Comparison of ENCODE assay signal across 40 cellular contexts in the genomic region with DNA sequence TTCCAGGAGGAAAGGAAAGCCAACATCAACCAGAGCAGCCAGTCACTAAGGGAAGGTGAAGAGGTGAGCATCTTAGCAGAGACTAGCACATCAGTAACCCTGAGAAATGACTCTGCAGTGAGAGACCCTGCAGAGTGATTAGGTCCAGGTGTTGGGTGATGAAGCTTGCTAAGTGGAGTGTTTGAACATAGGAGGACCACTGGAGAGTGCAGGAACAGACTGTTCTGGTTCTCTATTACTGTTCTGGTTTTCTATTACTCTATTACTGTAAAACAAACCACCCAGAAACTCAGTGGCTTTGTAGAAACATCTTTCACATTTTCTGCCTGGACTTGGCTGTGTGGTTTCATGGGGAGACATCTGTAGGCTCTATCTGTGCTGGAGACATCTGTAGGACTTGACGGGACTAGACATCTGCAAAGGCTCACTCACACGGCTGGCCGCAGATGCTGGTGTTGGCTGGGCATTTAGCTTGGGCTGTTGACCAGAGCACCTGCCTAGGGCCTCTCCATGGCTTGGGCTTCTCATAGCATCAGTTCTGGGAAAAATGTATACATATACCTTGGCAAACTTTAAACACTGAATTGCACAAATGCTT. TPM values are rescaled to one million over a fixed set of nuclear protein-coding genes. Genes with fewer than 3 reads are reported as not detected.
"Had no signal": no experiment of that assay in that cellular context is flagged by ENCODE, and none has a peak within 500 bp of the region (broad histone marks: within the 10 kb centered on the region; RNA-seq: fewer than 3 reads in every experiment).

No MANE protein-coding gene starts in this region.

- H3K36me3 ChIP-seq: brain microvascular endothelial cell, esophagus muscularis mucosa, gastroesophageal sphincter, WERI-Rb-1 had no signal

- H3K4me1 Mint-ChIP-seq: activated B cell treated with CpG ODN at 0.5 μM for 24 hours, T-helper 17 cell had no signal

- H3K4me3 ChIP-seq: esophagus muscularis mucosa, gastroesophageal sphincter had no signal

- H3K27ac Mint-ChIP-seq: activated B cell treated with CpG ODN at 0.5 μM for 24 hours; activated CD8-positive, alpha-beta T cell treated with anti-CD3 and anti-CD28 coated beads for 36 hours; activated naive CD8-positive, alpha-beta T cell; activated T-cell treated with anti-CD3 and anti-CD28 coated beads, Interleukin-2, amount 50 U/mL, for 24 hours; activated T-cell treated with anti-CD3 and anti-CD28 coated beads, Interleukin-2, amount 50 U/mL, for 72 hours; effector memory CD8-positive, alpha-beta T cell; T-helper 17 cell; T-helper 2 cell treated with Interferon-gamma antibody and Interleukin-4, amounts not matched to agents 5 μg/mL and 100 μg/mL, for 36 hours had no signal

- H3K9me3 ChIP-seq: esophagus muscularis mucosa, gastroesophageal sphincter had no signal

- ATAC-seq: activated CD4-positive, CD25-positive, alpha-beta regulatory T cell treated with anti-CD3 and anti-CD28 coated beads, Interleukin-2, amount 50 U/mL, for 24 hours; activated CD8-positive, alpha-beta T cell treated with anti-CD3 and anti-CD28 coated beads for 36 hours; activated T-cell treated with anti-CD3 and anti-CD28 coated beads, Interleukin-2, amount 50 U/mL, for 72 hours; effector memory CD8-positive, alpha-beta T cell; gastroesophageal sphincter; T-helper 17 cell had no signal

- H3K9me3 Mint-ChIP-seq: activated B cell treated with CpG ODN at 0.5 μM for 24 hours; activated CD8-positive, alpha-beta T cell treated with anti-CD3 and anti-CD28 coated beads for 36 hours; activated T-cell treated with anti-CD3 and anti-CD28 coated beads, Interleukin-2, amount 50 U/mL, for 24 hours; effector memory CD8-positive, alpha-beta T cell; T-helper 2 cell treated with Interferon-gamma antibody and Interleukin-4, amounts not matched to agents 5 μg/mL and 100 μg/mL, for 36 hours had no signal

- H3K36me3 Mint-ChIP-seq: activated naive CD8-positive, alpha-beta T cell had no signal

- H3K4me1 ChIP-seq: esophagus muscularis mucosa, gastroesophageal sphincter had no signal

- H3K27ac ChIP-seq: brain microvascular endothelial cell, esophagus muscularis mucosa, gastroesophageal sphincter, WERI-Rb-1 had no signal

- DNase-seq: activated B cell treated with CpG ODN at 0.5 μM for 24 hours; activated CD4-positive, alpha-beta T cell treated with anti-CD3 and anti-CD28 coated beads for 48 hours; activated CD4-positive, alpha-beta T cell treated with anti-CD3 and anti-CD28 coated beads, Interleukin-2, amount 50 U/mL, for 1 hour; activated CD4-positive, alpha-beta T cell treated with anti-CD3 and anti-CD28 coated beads, Interleukin-2, amount 50 U/mL, for 48 hours; activated CD8-positive, alpha-beta memory T cell treated with anti-CD3 and anti-CD28 coated beads, Interleukin-2, amount 50 U/mL, for 48 hours; activated CD8-positive, alpha-beta T cell treated with anti-CD3 and anti-CD28 coated beads for 36 hours; activated effector memory CD4-positive, alpha-beta T cell treated with Interleukin-2 at 50 U/mL for 16 hours; activated gamma-delta T cell treated with Interleukin-2 at 50 U/mL for 16 hours; activated naive CD4-positive, alpha-beta T cell treated with anti-CD3 and anti-CD28 coated beads, Interleukin-2, amount 50 U/mL, for 16 hours; activated naive CD4-positive, alpha-beta T cell treated with Interleukin-2 at 50 U/mL for 16 hours; activated T-cell treated with anti-CD3 and anti-CD28 coated beads for 4 hours; activated T-cell treated with anti-CD3 and anti-CD28 coated beads, Interleukin-2, amount 50 U/mL, for 24 hours; activated T-cell treated with anti-CD3 and anti-CD28 coated beads, Interleukin-2, amount 50 U/mL, for 72 hours; amniotic stem cell; anterior cingulate cortex; brain microvascular endothelial cell; caudate nucleus; cortex of kidney; dermis blood vessel endothelial cell; effector CD4-positive, alpha-beta T cell; effector memory CD8-positive, alpha-beta T cell; erythroblast; foreskin melanocyte; T-helper 1 cell; T-helper 17 cell; T1000; WERI-Rb-1 had no signal

- H3K27me3 ChIP-seq: brain microvascular endothelial cell, esophagus muscularis mucosa, gastroesophageal sphincter had no signal

- H3K4me3 Mint-ChIP-seq: activated B cell treated with CpG ODN at 0.5 μM for 24 hours; activated CD8-positive, alpha-beta T cell treated with anti-CD3 and anti-CD28 coated beads for 36 hours; activated naive CD8-positive, alpha-beta T cell; activated T-cell treated with anti-CD3 and anti-CD28 coated beads, Interleukin-2, amount 50 U/mL, for 24 hours; activated T-cell treated with anti-CD3 and anti-CD28 coated beads, Interleukin-2, amount 50 U/mL, for 72 hours; effector memory CD8-positive, alpha-beta T cell; T-helper 17 cell; T-helper 2 cell treated with Interferon-gamma antibody and Interleukin-4, amounts not matched to agents 5 μg/mL and 100 μg/mL, for 36 hours had no signal

RNA-seq across cellular contexts. Expression of a gene that starts 33.4 kb away (rescaled TPM):
- total RNA-seq: activated B cell treated with CpG ODN at 0.5 μM for 24 hours; activated CD8-positive, alpha-beta memory T cell treated with anti-CD3 and anti-CD28 coated beads for 36 hours; activated CD8-positive, alpha-beta T cell treated with anti-CD3 and anti-CD28 coated beads for 36 hours; activated T-cell treated with anti-CD3 and anti-CD28 coated beads, Interleukin-2, amount 50 U/mL, for 72 hours; astrocyte; bronchial epithelial cell; chondrocyte; dermis blood vessel endothelial cell; esophagus muscularis mucosa; fibroblast of lung; fibroblast of villous mesenchyme; gastroesophageal sphincter; glomerular endothelial cell; T-helper 17 cell had no signal
- polyA plus RNA-seq: adipose tissue, fibroblast of lung had no signal
